In the genomic region with DNA sequence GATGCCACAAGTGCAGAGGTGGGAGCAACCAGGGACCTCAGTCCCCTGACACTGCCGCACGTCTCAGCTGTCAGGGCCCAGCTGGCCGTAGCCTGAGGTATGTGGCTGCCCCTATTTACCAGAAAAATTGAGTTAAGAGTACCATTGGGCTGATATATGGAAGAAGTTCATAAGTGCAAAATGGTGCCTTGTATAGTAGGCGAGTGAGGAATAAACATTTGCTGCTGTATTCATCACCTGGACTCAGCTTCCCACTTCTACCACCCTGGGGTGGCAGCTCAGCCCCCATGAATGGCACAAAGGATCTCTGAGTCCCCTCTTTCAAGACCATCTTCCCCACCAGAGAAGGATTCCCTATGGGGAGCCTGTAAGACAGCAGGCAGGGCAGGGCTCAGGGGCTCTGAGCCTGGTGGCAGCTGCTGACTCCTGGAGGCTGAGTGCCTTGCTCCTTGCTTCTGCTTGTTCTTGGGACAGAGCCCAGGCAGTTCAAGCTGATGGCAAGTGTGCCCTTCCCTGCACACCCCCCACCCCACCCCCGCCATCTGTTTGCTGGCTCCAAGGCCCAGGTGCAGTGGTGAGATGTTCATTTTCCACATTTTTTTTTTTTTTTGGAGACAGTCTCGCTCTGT, we compare ENCODE assay signal across 1 cellular context.
TF ChIP-seq lines count a peak whose summit lies in the region.

No MANE protein-coding gene starts in this region.

TF ChIP-seq in GM12878, 131 proteins besides CTCF, POLR2A, EP300 and RAD21:
- TF ChIP-seq CEBPZ (IDR thresholded peaks at IDR 0.05; ENCODE audit: low read depth, low read length) (no peak), FOXM1 (IDR thresholded peaks at IDR 0.05; ENCODE audit: low read depth, low read length) (0 out of 2 replicates have a peak, but pooled peaks have one; percentile 43), KDM1A (IDR thresholded peaks at IDR 0.05; ENCODE audit: borderline replicate concordance) (no peak)
- TF ChIP-seq, protein P1, sequence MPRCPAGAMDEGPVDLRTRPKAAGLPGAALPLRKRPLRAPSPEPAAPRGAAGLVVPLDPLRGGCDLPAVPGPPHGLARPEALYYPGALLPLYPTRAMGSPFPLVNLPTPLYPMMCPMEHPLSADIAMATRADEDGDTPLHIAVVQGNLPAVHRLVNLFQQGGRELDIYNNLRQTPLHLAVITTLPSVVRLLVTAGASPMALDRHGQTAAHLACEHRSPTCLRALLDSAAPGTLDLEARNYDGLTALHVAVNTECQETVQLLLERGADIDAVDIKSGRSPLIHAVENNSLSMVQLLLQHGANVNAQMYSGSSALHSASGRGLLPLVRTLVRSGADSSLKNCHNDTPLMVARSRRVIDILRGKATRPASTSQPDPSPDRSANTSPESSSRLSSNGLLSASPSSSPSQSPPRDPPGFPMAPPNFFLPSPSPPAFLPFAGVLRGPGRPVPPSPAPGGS (IDR thresholded peaks at IDR 0.05; ENCODE audit: borderline replicate concordance, insufficient read depth, low read depth, low read length, poor library complexity, severe bottlenecking) = peak; percentile 54
